ENCODE assay signal across 8 cellular contexts in the genomic region with DNA sequence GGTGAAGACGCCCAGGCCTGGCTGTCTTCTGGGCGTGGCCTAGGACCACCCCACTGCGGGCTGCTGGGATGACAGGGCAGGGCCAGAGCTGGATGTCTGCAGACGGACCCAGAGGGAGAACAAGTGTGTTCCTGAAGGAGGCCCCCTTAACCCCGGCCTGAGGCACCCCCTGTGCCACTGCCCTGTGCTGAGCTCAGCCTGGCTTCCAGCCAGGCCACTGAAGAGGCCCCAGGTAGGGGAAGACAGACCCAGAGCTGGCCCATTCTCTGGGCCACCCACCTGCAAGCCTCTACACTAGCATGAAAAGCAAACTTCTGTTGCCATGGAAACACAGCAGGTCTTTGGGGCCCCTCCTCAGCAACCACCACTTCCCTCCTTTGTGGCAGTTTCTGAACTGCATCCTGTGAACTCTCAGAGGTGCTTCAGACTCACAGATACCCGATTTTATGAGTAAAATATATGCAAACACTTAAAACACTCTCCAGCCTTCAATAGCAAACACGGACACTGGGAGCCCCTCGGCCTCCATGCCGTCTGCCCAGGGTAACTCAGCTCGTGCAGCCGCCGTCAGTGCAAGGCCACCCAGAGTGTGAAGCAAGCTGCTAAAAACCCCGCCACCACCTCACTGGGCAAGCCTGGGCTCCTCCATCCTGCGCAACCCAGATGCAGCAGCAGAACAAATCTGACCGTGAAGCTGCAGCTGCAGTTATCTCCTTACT. TPM values are rescaled to one million over a fixed set of nuclear protein-coding genes. Genes with fewer than 3 reads are reported as not detected.
DNase-seq lines count a peak whose midpoint lies in the region; ATAC-seq and TF ChIP-seq lines count a peak whose summit lies in the region.

No MANE protein-coding gene starts in this region.

- H3K79me2 ChIP-seq in Loucy (ENCODE audit: insufficient read depth, low read length) = no peaks in the 10 kb centered on the region

- no peaks in the 10 kb centered on the region for H3K27me3 ChIP-seq in Loucy (ENCODE audit: insufficient read depth, low read length, poor library complexity, severe bottlenecking)
- no peaks in the 10 kb centered on the region for H3K27me3 ChIP-seq in foreskin keratinocyte

- POLR2A ChIA-PET in activated CD4-positive, alpha-beta T cell treated with anti-CD3 and anti-CD28 coated beads, Interleukin-2, amount 10 ng/mL, durations not matched to agents 7 days and 5 days (lab: Charles Lee) = interaction anchor here (0.5 to 1.0 kb wide), 2 partner anchors 60 to 363 kb away, joined by 3 to 4 read pairs; no protein-coding TSS in a partner anchor

- no peak for TF ChIP-seq CTCF in GM12865 (IDR thresholded peaks at IDR 0.05; ENCODE audit: insufficient read depth, low read depth, low read length, missing control alignments)
- no peak for TF ChIP-seq CTCF in Loucy (conservative IDR thresholded peaks at IDR 0.05; ENCODE audit: low read length)
- TF ChIP-seq CTCF in foreskin keratinocyte (conservative IDR thresholded peaks at IDR 0.05) = no peak

- peak overlapping the region; percentile 72 for H3K4me2 ChIP-seq in Loucy (ENCODE audit: low read depth, low read length, poor library complexity, severe bottlenecking)

- H3K4me3 Mint-ChIP-seq in activated CD4-positive, alpha-beta T cell treated with anti-CD3 and anti-CD28 coated beads, Interleukin-2, amount 10 ng/mL, durations not matched to agents 7 days and 5 days = peak overlapping the region; percentile 33

- no peaks in the 10 kb centered on the region for H3K27me3 Mint-ChIP-seq in activated CD4-positive, alpha-beta T cell treated with anti-CD3 and anti-CD28 coated beads, Interleukin-2, amount 10 ng/mL, durations not matched to agents 7 days and 5 days

- 0 out of 2 replicates have a peak, but pooled peaks cover 8% of the 10 kb centered on the region for H3F3A ChIP-seq in Loucy (ENCODE audit: low read depth)

- no peak overlapping the region for H3K27ac Mint-ChIP-seq in activated CD4-positive, alpha-beta T cell treated with anti-CD3 and anti-CD28 coated beads, Interleukin-2, amount 10 ng/mL, durations not matched to agents 7 days and 5 days

- peak; percentile 80 for DNase-seq in GM12865 (ENCODE audit: low read depth)
- peak; percentile 93 for DNase-seq in activated CD4-positive, alpha-beta T cell treated with anti-CD3 and anti-CD28 coated beads, Interleukin-2, amount 10 ng/mL, durations not matched to agents 7 days and 5 days
- DNase-seq in foreskin keratinocyte = peak in 1 of 2 donors; percentile 27
- peak; percentile 24 for DNase-seq in stimulated activated CD8-positive, alpha-beta memory T cell treated with anti-CD3 and anti-CD28 coated beads, Interleukin-4, amount 100 ng/mL, for 24 hours (ENCODE audit: low read depth)
- no peak for DNase-seq in midbrain (lab: John Stamatoyannopoulos, UW)
- no peak for DNase-seq in superior temporal gyrus (ENCODE audit: extremely low spot score)

- H2AFZ ChIP-seq in Loucy (ENCODE audit: low read length) = peak overlapping the region; percentile 3; the same call in 1 of the 2 replicates

- no peaks in the 10 kb centered on the region for H3K9me2 ChIP-seq in Loucy (replicated peaks; ENCODE audit: low read depth, low read length)

- H3K9ac ChIP-seq in Loucy (ENCODE audit: low read depth, low read length, poor library complexity, severe bottlenecking) = peak overlapping the region; percentile 66

- H3K4me1 ChIP-seq in Loucy (ENCODE audit: insufficient read depth, low read length, poor library complexity, severe bottlenecking) = peaks cover 58% of the 10 kb centered on the region
- H3K4me1 ChIP-seq in foreskin keratinocyte = peaks cover 9% of the 10 kb centered on the region

- peaks cover 3% of the 10 kb centered on the region for H3K9me3 Mint-ChIP-seq in activated CD4-positive, alpha-beta T cell treated with anti-CD3 and anti-CD28 coated beads, Interleukin-2, amount 10 ng/mL, durations not matched to agents 7 days and 5 days

- CTCF ChIA-PET in activated CD4-positive, alpha-beta T cell treated with anti-CD3 and anti-CD28 coated beads, Interleukin-2, amount 10 ng/mL, durations not matched to agents 7 days and 5 days (lab: Charles Lee) = interaction anchor here (0.7 to 6.5 kb wide), 9 partner anchors 10 to 85 kb away, joined by 3 to 25 read pairs (median 4); no protein-coding TSS in a partner anchor

- H4K20me1 ChIP-seq in Loucy (ENCODE audit: insufficient read depth, low read length, poor library complexity, severe bottlenecking) = no peaks in the 10 kb centered on the region

- peak; percentile 85 for ATAC-seq in GM21723 (IDR thresholded peaks at IDR 0.05; ENCODE audit: unreplicated experiment)
- ATAC-seq in foreskin keratinocyte = peak; percentile 57

- H3K36me3 ChIP-seq in Loucy (ENCODE audit: insufficient read depth, low read length) = no peaks in the 10 kb centered on the region; the same call in 1 of the 2 replicates

- peaks cover 31% of the 10 kb centered on the region for H3K4me1 Mint-ChIP-seq in activated CD4-positive, alpha-beta T cell treated with anti-CD3 and anti-CD28 coated beads, Interleukin-2, amount 10 ng/mL, durations not matched to agents 7 days and 5 days

- H3K4me3 ChIP-seq in GM12865 (ENCODE audit: low read depth, low read length) (no peak overlapping the region), Loucy (ENCODE audit: low read length, poor library complexity, severe bottlenecking) (peak overlapping the region; percentile 65)

- H3K9me3 ChIP-seq in Loucy (ENCODE audit: insufficient read depth, low read depth, low read length) = no peaks in the 10 kb centered on the region

- H3K27ac ChIP-seq in foreskin keratinocyte = no peak overlapping the region

- peaks cover 19% of the 10 kb centered on the region for H3K36me3 Mint-ChIP-seq in activated CD4-positive, alpha-beta T cell treated with anti-CD3 and anti-CD28 coated beads, Interleukin-2, amount 10 ng/mL, durations not matched to agents 7 days and 5 days (ENCODE audit: low read depth)

RNA-seq across cellular contexts. Expression of a gene that starts 42.5 kb away (rescaled TPM):
- 10 to 100 TPM; 55.2 to 57.1 TPM for total RNA-seq in activated CD4-positive, alpha-beta T cell treated with anti-CD3 and anti-CD28 coated beads, Interleukin-2, amount 10 ng/mL, durations not matched to agents 7 days and 5 days
- 64.3 and 66.8 TPM in 2 replicates for total RNA-seq in foreskin keratinocyte
- polyA plus RNA-seq in foreskin keratinocyte = 24.3 and 29.0 TPM in 2 replicates

Comparison
In these comparisons a context has a peak if more than half of its experiments do, and no peak if none do; other contexts are left out.
1. DNase-seq: peak in GM12865 (single experiment), activated CD4-positive, alpha-beta T cell treated with anti-CD3 and anti-CD28 coated beads, Interleukin-2, amount 10 ng/mL, durations not matched to agents 7 days and 5 days (single experiment) and stimulated activated CD8-positive, alpha-beta memory T cell treated with anti-CD3 and anti-CD28 coated beads, Interleukin-4, amount 100 ng/mL, for 24 hours (single experiment); none in midbrain (single experiment) and superior temporal gyrus (single experiment).